Comparison of ENCODE assay signal across 1 cellular context in the genomic region with DNA sequence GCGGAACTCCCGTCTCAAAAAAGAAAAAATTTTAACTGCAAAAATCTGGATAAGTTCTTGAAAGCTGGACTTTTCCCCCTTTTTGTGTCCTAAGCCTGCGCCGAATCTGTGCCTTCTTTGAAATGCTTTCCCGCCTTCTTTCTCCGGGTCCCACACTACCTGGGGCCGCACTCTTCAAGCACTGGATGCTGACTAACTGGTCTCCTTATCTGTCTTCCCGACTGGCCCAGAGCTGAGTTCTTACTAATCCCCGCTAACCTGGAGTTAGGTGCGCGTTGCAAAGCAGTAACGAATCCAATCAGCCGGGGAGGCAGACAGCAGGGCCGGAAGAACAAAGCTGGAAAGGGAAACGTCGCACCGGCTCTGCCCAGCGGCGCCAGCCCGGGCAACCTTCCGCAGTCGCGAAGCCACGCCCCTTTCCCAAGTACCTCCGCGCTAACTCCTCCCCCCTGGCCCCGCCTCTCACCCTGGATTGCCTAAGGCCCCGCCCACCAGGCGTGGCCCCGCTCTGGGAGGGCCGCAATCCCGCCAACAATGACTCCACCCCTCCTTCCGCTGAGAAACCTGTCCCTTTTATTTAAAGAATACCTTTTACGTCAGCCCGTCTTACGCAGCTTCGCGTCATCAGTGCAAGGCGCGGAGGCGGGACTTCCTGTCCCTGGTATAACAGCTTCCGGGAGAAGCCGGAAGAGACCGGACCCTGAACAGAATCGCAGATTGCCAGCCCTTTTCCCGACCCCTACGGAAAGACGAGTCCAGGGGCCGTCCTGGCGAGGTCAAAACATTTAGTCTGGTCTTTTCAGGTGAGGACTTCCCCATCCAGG.
TF ChIP-seq lines count a peak whose summit lies in the region.

A gene (plus strand): TSS at position 666 of the 824 bp plus-strand sequence. CDS start 737 bp downstream, outside the sequence.

TF ChIP-seq in H1, 55 proteins besides CTCF, POLR2A, EP300 and RAD21 (continued from another document):
- peak; percentile 92 for TF ChIP-seq POLR2AphosphoS5 (IDR thresholded peaks at IDR 0.05; ENCODE audit: low read depth, low read length)
- peak; percentile 67 for TF ChIP-seq ASH2L (IDR thresholded peaks at IDR 0.05; ENCODE audit: low read length)
- TF ChIP-seq SP4 (IDR thresholded peaks at IDR 0.05; ENCODE audit: low read length), result peak; percentile 92; the same call in 1 of the 2 replicates
- TF ChIP-seq, protein P1, sequence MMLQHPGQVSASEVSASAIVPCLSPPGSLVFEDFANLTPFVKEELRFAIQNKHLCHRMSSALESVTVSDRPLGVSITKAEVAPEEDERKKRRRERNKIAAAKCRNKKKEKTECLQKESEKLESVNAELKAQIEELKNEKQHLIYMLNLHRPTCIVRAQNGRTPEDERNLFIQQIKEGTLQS (IDR thresholded peaks at IDR 0.05; ENCODE audit: insufficient read depth, low read depth, low read length), result no peak
- peak; percentile 94 for TF ChIP-seq TAF1 (IDR thresholded peaks at IDR 0.05; ENCODE audit: low read depth, low read length)
- peak; percentile 39 for TF ChIP-seq KDM4A (IDR thresholded peaks at IDR 0.05; ENCODE audit: low read depth, low read length, severe bottlenecking)
- TF ChIP-seq PHF8 (conservative IDR thresholded peaks at IDR 0.05; ENCODE audit: low read depth, low read length), result peak; percentile 80
- TF ChIP-seq CEBPB (IDR thresholded peaks at IDR 0.05; ENCODE audit: low read depth, low read length), result peak; percentile 63
